In genomic region chr9:90432951-90433350, GRCh38 we compare ENCODE assay signal across 11 cellular contexts.
DNase-seq lines count a peak whose midpoint lies in the region; ATAC-seq and TF ChIP-seq lines count a peak whose summit lies in the region.
"Had no signal": no experiment of that assay in that cellular context is flagged by ENCODE, and none has a peak within 500 bp of the region (broad histone marks: within the 10 kb centered on the region; RNA-seq: fewer than 3 reads in every experiment).

No MANE protein-coding gene starts in this region.

- WGBS in HUES64: 51% methylated on average over 8 of the region's 8 CpGs
- WGBS in aorta, 2 donors: 73% methylated on average over 8 of the region's 8 CpGs

- H3K9ac ChIP-seq in HUES64 (ENCODE audit: low read depth, low read length) (no peak overlapping the region), iPS-18a (ENCODE audit: low read length) (no peak overlapping the region)

- H3K9me3 ChIP-seq in HUES64 (ENCODE audit: insufficient read depth, low read depth, low read length): no peaks in the 10 kb centered on the region
- no peaks in the 10 kb centered on the region for H3K9me3 ChIP-seq in iPS-18a (ENCODE audit: control insufficient read depth, low read depth, low read length)
- no peaks in the 10 kb centered on the region for H3K9me3 ChIP-seq in aorta (ENCODE audit: control insufficient read depth, low read length)
- H3K9me3 ChIP-seq: gastrocnemius medialis, stomach had no signal

- peak overlapping the region; percentile 41 for H3K4me3 ChIP-seq in HUES64 (ENCODE audit: low read length)
- H3K4me3 ChIP-seq in iPS-18a (ENCODE audit: low read length): peak overlapping the region; percentile 46
- no peak overlapping the region for H3K4me3 ChIP-seq in aorta (ENCODE audit: low read length in 2 of 2)
- H3K4me3 ChIP-seq: gastrocnemius medialis had no signal

- H3K4me1 Mint-ChIP-seq in progenitor cell of endocrine pancreas (ENCODE audit: low read depth): peaks cover 9% of the 10 kb centered on the region
- no peaks in the 10 kb centered on the region for H3K4me1 Mint-ChIP-seq in activated naive CD8-positive, alpha-beta T cell treated with anti-CD3 and anti-CD28 coated beads, Interleukin-2, amount 50 U/mL, for 24 hours
- H3K4me1 Mint-ChIP-seq: memory B cell had no signal

- no peaks in the 10 kb centered on the region for H3K9me3 Mint-ChIP-seq in progenitor cell of endocrine pancreas (ENCODE audit: low read depth)
- no peaks in the 10 kb centered on the region for H3K9me3 Mint-ChIP-seq in activated naive CD8-positive, alpha-beta T cell treated with anti-CD3 and anti-CD28 coated beads, Interleukin-2, amount 50 U/mL, for 24 hours

- intact Hi-C loops in aorta (cut with DNase I): no loop called here

- H3K36me3 Mint-ChIP-seq in progenitor cell of endocrine pancreas (ENCODE audit: insufficient read depth): no peaks in the 10 kb centered on the region
- no peaks in the 10 kb centered on the region for H3K36me3 Mint-ChIP-seq in activated naive CD8-positive, alpha-beta T cell treated with anti-CD3 and anti-CD28 coated beads, Interleukin-2, amount 50 U/mL, for 24 hours (ENCODE audit: low read depth)
- H3K36me3 Mint-ChIP-seq: memory B cell had no signal

- peaks cover 18% of the 10 kb centered on the region for H3K27me3 ChIP-seq in HUES64 (ENCODE audit: insufficient read depth, low read length)
- H3K27me3 ChIP-seq in iPS-18a (ENCODE audit: control insufficient read depth, insufficient read depth, low read length): peaks cover 13% of the 10 kb centered on the region
- no peaks in the 10 kb centered on the region for H3K27me3 ChIP-seq in aorta (ENCODE audit: control insufficient read depth in 1 of 2, insufficient read depth in 2 of 2, low read length in 1 of 2)
- H3K27me3 ChIP-seq: gastrocnemius medialis had no signal

- peak overlapping the region; percentile 93 for H3K27ac Mint-ChIP-seq in progenitor cell of endocrine pancreas
- no peak overlapping the region for H3K27ac Mint-ChIP-seq in activated naive CD8-positive, alpha-beta T cell treated with anti-CD3 and anti-CD28 coated beads, Interleukin-2, amount 50 U/mL, for 24 hours
- H3K27ac Mint-ChIP-seq: memory B cell had no signal

- ATAC-seq in aorta (ENCODE audit: low FRiP score): no peak
- no peak for ATAC-seq in GM18907 (IDR thresholded peaks at IDR 0.05; ENCODE audit: unreplicated experiment)
- no peak for ATAC-seq in activated naive CD8-positive, alpha-beta T cell treated with anti-CD3 and anti-CD28 coated beads, Interleukin-2, amount 50 U/mL, for 24 hours
- ATAC-seq: gastrocnemius medialis had no signal

- no peaks in the 10 kb centered on the region for H3K36me3 ChIP-seq in HUES64 (ENCODE audit: insufficient read depth, low read length)
- H3K36me3 ChIP-seq in iPS-18a (ENCODE audit: control insufficient read depth, low read depth, low read length): no peaks in the 10 kb centered on the region
- no peaks in the 10 kb centered on the region for H3K36me3 ChIP-seq in aorta (ENCODE audit: control insufficient read depth in 1 of 2, insufficient read depth in 2 of 2, low read length in 1 of 2)
- H3K36me3 ChIP-seq: gastrocnemius medialis, stomach had no signal

- TF ChIP-seq CTCF in progenitor cell of endocrine pancreas (IDR thresholded peaks at IDR 0.05; ENCODE audit: unreplicated experiment): no peak

- H3K27me3 Mint-ChIP-seq in progenitor cell of endocrine pancreas: peaks cover 20% of the 10 kb centered on the region
- H3K27me3 Mint-ChIP-seq in activated naive CD8-positive, alpha-beta T cell treated with anti-CD3 and anti-CD28 coated beads, Interleukin-2, amount 50 U/mL, for 24 hours: peaks cover 18% of the 10 kb centered on the region

- no peak overlapping the region for H3K4me3 Mint-ChIP-seq in progenitor cell of endocrine pancreas (ENCODE audit: low read depth)
- H3K4me3 Mint-ChIP-seq in activated naive CD8-positive, alpha-beta T cell treated with anti-CD3 and anti-CD28 coated beads, Interleukin-2, amount 50 U/mL, for 24 hours: no peak overlapping the region
- H3K4me3 Mint-ChIP-seq: memory B cell had no signal

- H3K27ac ChIP-seq in HUES64 (ENCODE audit: low read depth, low read length): peak overlapping the region; percentile 6; the same call in 1 of the 2 replicates
- H3K27ac ChIP-seq in iPS-18a (ENCODE audit: low read length): no peak overlapping the region
- H3K27ac ChIP-seq in aorta (ENCODE audit: low read depth in 1 of 2, low read length in 2 of 2): no peak overlapping the region
- H3K27ac ChIP-seq: gastrocnemius medialis, stomach had no signal

- H3K4me1 ChIP-seq in HUES64 (ENCODE audit: insufficient read depth, low read length) (peaks cover 40% of the 10 kb centered on the region), iPS-18a (ENCODE audit: control insufficient read depth, low read depth, low read length) (peaks cover 37% of the 10 kb centered on the region), aorta (ENCODE audit: control insufficient read depth in 1 of 2, insufficient read depth in 2 of 2, low read length in 2 of 2) (no peaks in the 10 kb centered on the region)
- H3K4me1 ChIP-seq: gastrocnemius medialis had no signal

- DNase-seq in amniotic epithelial cell (ENCODE audit: low read depth) (peak; percentile 5), progenitor cell of endocrine pancreas (ENCODE audit: low spot score, unreplicated experiment) (no peak), aorta (no peak)
- DNase-seq in activated naive CD8-positive, alpha-beta T cell treated with anti-CD3 and anti-CD28 coated beads, Interleukin-2, amount 50 U/mL, for 24 hours: no peak
- DNase-seq: activated naive CD4-positive, alpha-beta T cell treated with Interleukin-2 at 50 U/mL for 16 hours; gastrocnemius medialis had no signal

Comparison
In these comparisons a context has a peak if more than half of its experiments do, and no peak if none do; other contexts are left out.
1. H3K4me3 ChIP-seq: peak in HUES64 (single experiment) and iPS-18a (single experiment); none in aorta (0 of 2).